Comparison of ENCODE assay signal across 9 cellular contexts in the genomic region with DNA sequence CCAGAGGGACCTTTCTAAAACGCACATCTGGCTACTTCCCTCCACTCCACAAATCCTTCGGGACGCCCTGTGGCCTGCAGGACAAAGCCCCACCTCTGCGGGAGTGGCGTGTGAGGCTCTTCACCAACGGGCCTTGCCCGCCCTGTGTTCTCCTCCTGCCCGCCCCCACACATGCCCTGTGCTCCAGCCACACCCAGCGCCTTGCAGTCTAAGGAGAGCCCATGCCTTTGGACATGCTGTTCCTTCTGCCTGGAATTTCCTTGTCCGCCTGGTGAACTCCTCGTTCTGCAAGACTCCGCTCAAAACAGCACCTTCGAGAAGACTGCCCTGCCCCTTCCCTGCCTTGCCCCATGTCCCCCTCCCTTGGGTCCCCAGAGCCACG. TPM values are rescaled to one million over a fixed set of nuclear protein-coding genes. Genes with fewer than 3 reads are reported as not detected.
A peak's percentile ranks its signal among the peaks of the same experiment; 100 is the strongest.
DNase-seq lines count a peak whose midpoint lies in the region; ATAC-seq and TF ChIP-seq lines count a peak whose summit lies in the region.
"Had no signal": no experiment of that assay in that cellular context is flagged by ENCODE, and none has a peak within 500 bp of the region (broad histone marks: within the 10 kb centered on the region; RNA-seq: fewer than 3 reads in every experiment).

No MANE protein-coding gene starts in this region.

- H3K27ac ChIP-seq in 22Rv1: peak overlapping the region; percentile 34
- H3K27ac ChIP-seq in RWPE1: peak overlapping the region; percentile 93
- peak overlapping the region in 1 of 2 donors; percentile 22 for H3K27ac ChIP-seq in tibial artery
- H3K27ac ChIP-seq: C4-2B had no signal

- POLR2A ChIA-PET in RWPE1 (lab: Yijun Ruan, JAX; ENCODE audit: low non-redundant PET): no interaction called here

- peaks cover 70 to 100% (median 94%) of the 10 kb centered on the region in 3 donors for H3K36me3 ChIP-seq in tibial artery

- TF ChIP-seq CTCF in 22Rv1 (IDR thresholded peaks at IDR 0.05) (no peak), RWPE1 (conservative IDR thresholded peaks at IDR 0.05; ENCODE audit: low read depth) (no peak), tibial artery (IDR thresholded peaks at IDR 0.05) (no peak)

- CTCF ChIA-PET in RWPE1 (lab: Yijun Ruan, JAX): interaction anchor here (0.6 to 2.2 kb wide), 3 partner anchors 51 to 396 kb away, joined by 3 to 9 read pairs (median 9); no protein-coding TSS in a partner anchor

- intact Hi-C loops in left colon (cut with DNase I, micrococcal nuclease) (no loop called here), tibial artery (cut with DNase I; ENCODE audit: low total_unique reads) (no loop called here)

- ATAC-seq in left colon (peak; percentile 92), GM21528 (IDR thresholded peaks at IDR 0.05; ENCODE audit: low FRiP score, unreplicated experiment) (no peak)

- peak; percentile 75 for DNase-seq in RWPE1 (ENCODE audit: low spot score)
- peak; percentile 86 to 93 for DNase-seq in left colon
- DNase-seq in tibial artery: no peak
- DNase-seq in NAMALWA (ENCODE audit: low spot score): no peak
- DNase-seq: anterior cingulate cortex, NCI-H2081 treated with DMSO at 0.1 percent for 48 hours had no signal

- H3K4me3 ChIP-seq in tibial artery: no peak overlapping the region

- no peaks in the 10 kb centered on the region for H3K27me3 ChIP-seq in tibial artery

- H3K4me1 ChIP-seq in tibial artery: peaks cover 0 to 19% (median 7%) of the 10 kb centered on the region in 4 donors

- no peaks in the 10 kb centered on the region for H3K9me3 ChIP-seq in tibial artery

RNA-seq across cellular contexts. Expression of a gene that starts 7.4 kb away (rescaled TPM):
- total RNA-seq in left colon: 100 to 1,000 TPM; 209 to 336 TPM

RNA-seq across cellular contexts. Expression of a gene that starts 17.2 kb away (rescaled TPM):
- total RNA-seq in left colon: 100 to 1,000 TPM; 476 to 593 TPM

RNA-seq across cellular contexts. Expression of a gene that starts 17.7 kb away (rescaled TPM):
- not detected for total RNA-seq in left colon

RNA-seq across cellular contexts. Expression of a gene that starts 28.6 kb away (rescaled TPM):
- not detected for total RNA-seq in left colon

RNA-seq across cellular contexts. Expression of a gene that starts 47.4 kb away (rescaled TPM):
- total RNA-seq in left colon: 1 to 10 TPM; 1.7 to 6.4 TPM

Comparison
In these comparisons a context has a peak if more than half of its experiments do, and no peak if none do; other contexts are left out.
1. DNase-seq: peak in RWPE1 (single experiment) and left colon (2 of 2); none in tibial artery (0 of 2) and NAMALWA (single experiment).